Comparison of ENCODE assay signal across 29 cellular contexts in genomic region chr21:41188476-41189146, GRCh38.
"Had no signal": no experiment of that assay in that cellular context is flagged by ENCODE, and none has a peak within 500 bp of the region (broad histone marks: within the 10 kb centered on the region; RNA-seq: fewer than 3 reads in every experiment).

No MANE protein-coding gene starts in this region.

- H3K4me3 ChIP-seq: body of pancreas, heart left ventricle, psoas muscle, sigmoid colon, smooth muscle cell, suprapubic skin, tibial artery had no signal

- H3K27me3 ChIP-seq: body of pancreas, heart left ventricle, sigmoid colon, suprapubic skin, tibial artery had no signal

- DNase-seq: activated B cell treated with CpG ODN at 0.5 μM for 24 hours; activated CD4-positive, alpha-beta T cell treated with anti-CD3 and anti-CD28 coated beads, Interleukin-2, amount 50 U/mL, for 1 hour; activated CD8-positive, alpha-beta memory T cell treated with anti-CD3 and anti-CD28 coated beads, Interleukin-2, amount 10 ng/mL, durations not matched to agents 7 days and 5 days; activated CD8-positive, alpha-beta T cell treated with anti-CD3 and anti-CD28 coated beads, Interleukin-2, amount 10 ng/mL, durations not matched to agents 7 days and 5 days; activated naive CD4-positive, alpha-beta T cell; activated T-cell treated with anti-CD3 and anti-CD28 coated beads, Interleukin-2, amount 50 U/mL, for 72 hours; aorta; body of pancreas; caudate nucleus; dermis blood vessel endothelial cell; effector CD4-positive, alpha-beta T cell; heart left ventricle; hypothalamus; naive thymus-derived CD8-positive, alpha-beta T cell; nucleus accumbens; psoas muscle; sigmoid colon; stimulated activated CD4-positive, alpha-beta T cell treated with anti-CD3 and anti-CD28 coated beads, Interleukin-15, amount 100 ng/mL, for 24 hours; stimulated activated CD4-positive, alpha-beta T cell treated with anti-CD3 and anti-CD28 coated beads, Interleukin-2, amount 100 ng/mL, for 24 hours; stimulated activated naive B cell treated with anti-CD40 and anti-IgM and Interleukin-4, amounts not matched to agents 10 μg/mL and 1 μg/mL and 100 μg/mL, for 72 hours; SW 1271; T-helper 17 cell; T1000; tibial artery had no signal

- H3K36me3 ChIP-seq: heart left ventricle, sigmoid colon, suprapubic skin, tibial artery had no signal

- FAIRE-seq: endometrium had no signal

- H3K27ac ChIP-seq: body of pancreas, epithelial cell of prostate, heart left ventricle, parathyroid adenoma, psoas muscle, sigmoid colon, suprapubic skin had no signal
